8 cellular contexts compared by ENCODE assay signal in the genomic region with DNA sequence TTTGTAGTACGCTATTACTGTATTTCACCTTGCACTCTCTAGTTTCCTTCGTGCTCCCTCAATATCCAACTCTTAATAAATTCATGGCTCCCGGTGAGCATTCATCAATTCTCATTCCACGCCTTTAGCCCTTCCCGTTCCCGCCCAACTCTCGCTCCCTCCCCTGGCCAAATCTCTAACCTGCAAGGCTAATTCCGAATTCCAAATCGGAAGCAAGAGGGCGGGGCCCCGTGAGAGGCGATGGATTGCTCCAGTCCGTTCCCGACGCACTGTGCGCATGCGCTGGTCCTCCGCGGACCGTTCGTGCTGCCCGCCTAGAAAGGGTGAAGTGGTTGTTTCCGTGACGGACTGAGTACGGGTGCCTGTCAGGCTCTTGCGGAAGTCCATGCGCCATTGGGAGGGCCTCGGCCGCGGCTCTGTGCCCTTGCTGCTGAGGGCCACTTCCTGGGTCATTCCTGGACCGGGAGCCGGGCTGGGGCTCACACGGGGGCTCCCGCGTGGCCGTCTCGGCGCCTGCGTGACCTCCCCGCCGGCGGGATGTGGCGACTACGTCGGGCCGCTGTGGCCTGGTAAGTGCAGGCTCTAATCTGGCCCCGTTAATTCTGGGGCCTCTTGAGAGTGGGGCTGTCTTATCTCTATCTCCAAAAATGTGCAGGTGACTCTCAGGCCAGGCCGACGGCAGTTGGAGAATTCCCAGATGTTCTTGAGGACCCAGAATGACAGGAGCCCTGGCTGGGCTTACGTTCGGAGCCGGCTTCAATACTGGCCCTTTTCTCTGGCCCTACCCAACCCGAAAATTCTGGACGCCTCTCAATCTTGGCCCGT. TPM values are rescaled to one million over a fixed set of nuclear protein-coding genes. Genes with fewer than 3 reads are reported as not detected.
DNase-seq lines count a peak whose midpoint lies in the region; TF ChIP-seq lines count a peak whose summit lies in the region.

OPA1 (plus strand) TSS at position 368 of the 825 bp plus-strand sequence; CDS start at position 538, 170 bp downstream.

- DNase-seq in CMK (ENCODE audit: low read depth) = peak; percentile 95
- DNase-seq in GM20000 (ENCODE audit: low spot score) = peak; percentile 94
- peak; percentile 99 for DNase-seq in HT-29 (ENCODE audit: low spot score)
- DNase-seq in NK-92 treated with Interleukin-12 subunit alpha and Interleukin-12 subunit beta, amount 100 ng/mL, for 24 hours (lab: John Stamatoyannopoulos, UW) = peak; percentile 95
- DNase-seq in activated CD8-positive, alpha-beta memory T cell treated with anti-CD3 and anti-CD28 coated beads for 24 hours = peak; percentile 94
- DNase-seq in effector CD8-positive, alpha-beta T cell (lab: John Stamatoyannopoulos, UW) = peak; percentile 83
- peak; percentile 99 for DNase-seq in lung microvascular endothelial cell (ENCODE audit: low read depth in 2 of 2)
- peak; percentile 83 to 88 (median 84) for DNase-seq in stimulated activated CD4-positive, alpha-beta T cell treated with anti-CD3 and anti-CD28 coated beads, TNF-alpha, amount 100 ng/mL, for 48 hours (ENCODE audit: low read depth in 3 of 3)

- TF ChIP-seq CTCF in GM20000 (IDR thresholded peaks at IDR 0.05; ENCODE audit: extremely low read depth, missing control alignments) = no peak

RNA-seq across cellular contexts. Expression of gene OPA1, which starts in this region (rescaled TPM):
- 31.4 and 35.9 TPM in 2 replicates for total RNA-seq in HT-29 (2014; rRNA removed; shearing (Covaris generic))
- total RNA-seq in lung microvascular endothelial cell = 35.1 and 39.0 TPM in 2 replicates

Comparison
In these comparisons a context has a peak if more than half of its experiments do, and no peak if none do; other contexts are left out.
1. Peak in every context shown above with its lines: DNase-seq.